ENCODE assay signal across 9 cellular contexts in genomic region chr4:8547108-8547911, GRCh38. TPM values are rescaled to one million over a fixed set of nuclear protein-coding genes. Genes with fewer than 3 reads are reported as not detected.
DNase-seq lines count a peak whose midpoint lies in the region; ATAC-seq and TF ChIP-seq lines count a peak whose summit lies in the region.
"Had no signal": no experiment of that assay in that cellular context is flagged by ENCODE, and none has a peak within 500 bp of the region (broad histone marks: within the 10 kb centered on the region; RNA-seq: fewer than 3 reads in every experiment).

No MANE protein-coding gene starts in this region.

- DNase-seq in EL = peak; percentile 89
- DNase-seq in LHCN-M2 (ENCODE audit: low read depth) = peak; percentile 63
- DNase-seq in cerebellar cortex (ENCODE audit: low spot score) = peak; percentile 23
- no peak for DNase-seq in neural crest cell (ENCODE audit: low read depth, low spot score)
- DNase-seq in activated effector memory CD4-positive, alpha-beta T cell treated with anti-CD3 and anti-CD28 coated beads, Interleukin-2, amount 50 U/mL, for 16 hours = no peak

- no peaks in the 10 kb centered on the region for H3K36me3 Mint-ChIP-seq in neural crest cell (ENCODE audit: low read depth)

- H3K4me1 Mint-ChIP-seq in neural crest cell = no peaks in the 10 kb centered on the region

- peaks cover 19% of the 10 kb centered on the region for H3K27me3 Mint-ChIP-seq in neural crest cell (ENCODE audit: low read depth)

- ATAC-seq in HG02678 (IDR thresholded peaks at IDR 0.05; ENCODE audit: unreplicated experiment) (no peak), GM18907 (IDR thresholded peaks at IDR 0.05; ENCODE audit: unreplicated experiment) (no peak), GM19328 (IDR thresholded peaks at IDR 0.05; ENCODE audit: unreplicated experiment) (no peak)

- H3K9me3 Mint-ChIP-seq in neural crest cell = no peaks in the 10 kb centered on the region

- H3K27ac Mint-ChIP-seq in neural crest cell (ENCODE audit: unreplicated experiment) = no peak overlapping the region

- TF ChIP-seq CTCF in neural crest cell (conservative IDR thresholded peaks at IDR 0.05) = peak; percentile 52

- H3K4me3 Mint-ChIP-seq in neural crest cell = no peak overlapping the region

RNA-seq across cellular contexts. Expression of gene GPR78, which starts 32.9 kb away (rescaled TPM):
- total RNA-seq in LHCN-M2 (2014; rRNA removed) (0.06 TPM in 1 of 2 replicates, not detected in the other), neural crest cell (not detected in 2 replicates)
- 0.12 TPM for polyA plus RNA-seq in LHCN-M2 (2012)
- total RNA-seq: T-helper 2 cell treated with Interferon-gamma antibody and Interleukin-4, amounts not matched to agents 100 ng/mL and 5 ng/mL, for 36 hours had no signal

RNA-seq across cellular contexts. Expression of gene CPZ, which starts 45.3 kb away (rescaled TPM):
- 2.8 and 4.1 TPM in 2 replicates for total RNA-seq in LHCN-M2 (2014; rRNA removed)
- 6.1 TPM for polyA plus RNA-seq in LHCN-M2 (2012)
- total RNA-seq in neural crest cell = not detected in 2 replicates
- total RNA-seq: T-helper 2 cell treated with Interferon-gamma antibody and Interleukin-4, amounts not matched to agents 100 ng/mL and 5 ng/mL, for 36 hours had no signal

Comparison
In these comparisons a context has a peak if more than half of its experiments do, and no peak if none do; other contexts are left out.
1. DNase-seq: peak in EL (single experiment), LHCN-M2 (single experiment) and cerebellar cortex (single experiment); none in neural crest cell (single experiment) and activated effector memory CD4-positive, alpha-beta T cell treated with anti-CD3 and anti-CD28 coated beads, Interleukin-2, amount 50 U/mL, for 16 hours (single experiment).